In the genomic region with DNA sequence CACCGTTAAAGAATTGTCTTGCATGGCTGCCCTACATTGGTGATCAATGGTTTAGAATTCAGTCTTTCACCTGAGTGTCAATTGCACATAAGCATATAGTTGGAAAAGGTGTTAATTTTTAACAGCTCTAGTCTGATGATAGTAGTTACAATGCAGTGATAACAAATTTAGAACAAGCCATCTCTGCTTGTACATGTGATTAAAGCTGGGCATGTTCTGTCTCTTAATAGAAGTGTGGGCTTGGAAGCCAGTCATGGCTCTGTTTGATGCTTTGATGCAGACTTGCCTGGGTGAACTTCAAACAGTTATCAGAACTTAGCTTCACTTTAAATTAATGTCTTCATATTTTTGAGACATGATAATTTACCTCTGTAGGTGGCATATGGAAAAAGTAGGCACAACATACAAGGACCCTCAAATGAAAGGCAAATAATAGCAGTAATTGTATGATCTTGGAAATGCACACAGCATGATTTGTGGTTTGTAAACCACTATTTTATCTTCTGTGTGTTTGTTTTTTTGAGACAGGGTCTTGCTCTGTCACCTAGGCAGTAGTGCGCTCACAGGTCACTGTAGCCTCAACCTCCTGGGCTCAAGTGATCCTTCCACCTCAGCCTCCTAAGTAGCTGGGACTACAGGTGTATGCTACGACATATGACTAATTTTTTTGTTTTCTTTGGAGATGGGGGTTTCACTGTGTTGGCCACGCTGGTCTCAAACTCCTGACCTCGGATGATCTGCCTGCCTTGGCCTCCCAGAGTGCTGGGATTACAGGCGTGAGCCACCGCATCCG, we compare ENCODE assay signal across 16 cellular contexts. TPM values are rescaled to one million over a fixed set of nuclear protein-coding genes. Genes with fewer than 3 reads are reported as not detected.
A peak's percentile ranks its signal among the peaks of the same experiment; 100 is the strongest.
DNase-seq lines count a peak whose midpoint lies in the region; ATAC-seq and TF ChIP-seq lines count a peak whose summit lies in the region.
"Had no signal": no experiment of that assay in that cellular context is flagged by ENCODE, and none has a peak within 500 bp of the region (broad histone marks: within the 10 kb centered on the region; RNA-seq: fewer than 3 reads in every experiment).

No MANE protein-coding gene starts in this region.

- BruUV-seq in Panc1 (replicated peaks; lab: Mats Ljungman, UMichigan): TSS peak; percentile 3

- H3K9me3 ChIP-seq in heart right ventricle (no peaks in the 10 kb centered on the region), Panc1 (ENCODE audit: control insufficient read depth, insufficient read depth, low read depth, low read length) (no peaks in the 10 kb centered on the region), right cardiac atrium (ENCODE audit: control insufficient read depth, low read length) (no peaks in the 10 kb centered on the region)
- H3K9me3 ChIP-seq: ascending aorta, MG63, upper lobe of right lung had no signal

- DNase-seq in heart right ventricle: no peak
- DNase-seq in cardiac septum (ENCODE audit: low spot score): no peak
- DNase-seq in Panc1 (ENCODE audit: low read depth, low spot score): no peak
- no peak for DNase-seq in right cardiac atrium
- no peak for DNase-seq in stimulated activated naive B cell treated with anti-CD40 and anti-IgM and Interleukin-4, amounts not matched to agents 10 μg/mL and 1 μg/mL and 100 μg/mL, for 72 hours
- DNase-seq in endothelial cell (ENCODE audit: low spot score): no peak
- no peak for DNase-seq in NCI-H82 (lab: John Stamatoyannopoulos, UW)
- no peak for DNase-seq in hippocampal formation (lab: John Stamatoyannopoulos, UW)
- DNase-seq: MG63; midbrain; NCI-H2081 treated with DMSO at 0.1 percent for 48 hours; stimulated activated CD4-positive, alpha-beta T cell treated with anti-CD3 and anti-CD28 coated beads, Interleukin-2, amount 100 ng/mL, for 24 hours; stimulated activated CD8-positive, alpha-beta memory T cell treated with anti-CD3 and anti-CD28 coated beads, Interleukin-4, amount 100 ng/mL, for 48 hours; upper lobe of right lung had no signal

- no peak overlapping the region for H3K27ac Mint-ChIP-seq in stimulated activated naive B cell treated with anti-CD40 and anti-IgM and Interleukin-4, amounts not matched to agents 10 μg/mL and 1 μg/mL and 100 μg/mL, for 72 hours
- H3K27ac Mint-ChIP-seq in endothelial cell (ENCODE audit: unreplicated experiment): no peak overlapping the region

- H3K4me3 ChIP-seq in heart right ventricle: no peak overlapping the region
- H3K4me3 ChIP-seq in Panc1 (ENCODE audit: low read depth in 2 of 2, low read length in 2 of 2): no peak overlapping the region
- no peak overlapping the region for H3K4me3 ChIP-seq in right cardiac atrium (ENCODE audit: low read length)
- H3K4me3 ChIP-seq: ascending aorta, MG63, upper lobe of right lung had no signal

- no peaks in the 10 kb centered on the region for H3K9me3 Mint-ChIP-seq in stimulated activated naive B cell treated with anti-CD40 and anti-IgM and Interleukin-4, amounts not matched to agents 10 μg/mL and 1 μg/mL and 100 μg/mL, for 72 hours
- H3K9me3 Mint-ChIP-seq in endothelial cell (ENCODE audit: unreplicated experiment): no peaks in the 10 kb centered on the region
- H3K9me3 Mint-ChIP-seq: HFFc6 had no signal

- ATAC-seq in heart right ventricle (peak in 1 of 8 donors; percentile 62), Panc1 (no peak), right cardiac atrium (no peak)
- ATAC-seq in stimulated activated naive B cell treated with anti-CD40 and anti-IgM and Interleukin-4, amounts not matched to agents 10 μg/mL and 1 μg/mL and 100 μg/mL, for 72 hours (replicated peaks): no peak
- ATAC-seq: upper lobe of right lung had no signal

- POLR2A ChIA-PET in Panc1 (lab: Charles Lee): no interaction called here

- TF ChIP-seq CTCF in heart right ventricle (IDR thresholded peaks at IDR 0.05): no peak
- no peak for TF ChIP-seq CTCF in Panc1 (IDR thresholded peaks at IDR 0.05)
- no peak for TF ChIP-seq CTCF in endothelial cell (IDR thresholded peaks at IDR 0.05; ENCODE audit: unreplicated experiment)

- peaks cover 12 to 86% (median 66%) of the 10 kb centered on the region in 9 donors for H3K4me1 ChIP-seq in heart right ventricle
- H3K4me1 ChIP-seq in Panc1 (ENCODE audit: control insufficient read depth, insufficient read depth, low read length): peaks cover 26% of the 10 kb centered on the region
- H3K4me1 ChIP-seq in right cardiac atrium (ENCODE audit: control insufficient read depth, insufficient read depth, low read length): peaks cover 2% of the 10 kb centered on the region

- no peaks in the 10 kb centered on the region for H3K27me3 Mint-ChIP-seq in stimulated activated naive B cell treated with anti-CD40 and anti-IgM and Interleukin-4, amounts not matched to agents 10 μg/mL and 1 μg/mL and 100 μg/mL, for 72 hours
- peaks cover 13% of the 10 kb centered on the region for H3K27me3 Mint-ChIP-seq in endothelial cell (ENCODE audit: unreplicated experiment)

- H3K4me1 Mint-ChIP-seq in stimulated activated naive B cell treated with anti-CD40 and anti-IgM and Interleukin-4, amounts not matched to agents 10 μg/mL and 1 μg/mL and 100 μg/mL, for 72 hours: peaks cover 30 to 77% of the 10 kb centered on the region in 2 donors
- peaks cover 23% of the 10 kb centered on the region for H3K4me1 Mint-ChIP-seq in endothelial cell (ENCODE audit: unreplicated experiment)

- in situ Hi-C loops in Panc1 (cut with HindIII; ENCODE audit: low pct_unique_long_range_greater_than_20kb, low sequenced_read_pairs): no loop called here

- intact Hi-C loops in heart right ventricle (cut with DNase I) (loop anchor here in 1 of 10 donors (5.0 kb wide), 1 partner anchor 36 kb away; a partner anchor contains a TSS), cardiac septum (cut with DNase I) (no loop called here), Panc1 (cut with micrococcal nuclease; ENCODE audit: unreplicated experiment) (no loop called here), right cardiac atrium (cut with DNase I) (no loop called here)

- CTCF ChIA-PET in Panc1 (lab: Charles Lee): no interaction called here

- peaks cover 31 to 45% of the 10 kb centered on the region in 2 donors for H3K36me3 Mint-ChIP-seq in stimulated activated naive B cell treated with anti-CD40 and anti-IgM and Interleukin-4, amounts not matched to agents 10 μg/mL and 1 μg/mL and 100 μg/mL, for 72 hours
- H3K36me3 Mint-ChIP-seq in endothelial cell (ENCODE audit: low read depth, unreplicated experiment): peaks cover 6% of the 10 kb centered on the region

- peak overlapping the region in 9 of 10 donors; percentile 11 to 95 (median 90) for H3K27ac ChIP-seq in heart right ventricle
- no peak overlapping the region for H3K27ac ChIP-seq in Panc1 (ENCODE audit: low read length)
- H3K27ac ChIP-seq in right cardiac atrium (ENCODE audit: low read length): peak overlapping the region; percentile 60
- H3K27ac ChIP-seq: ascending aorta, upper lobe of right lung had no signal

- WGBS in heart right ventricle, 2 donors: 91% methylated on average over 8 of the region's 8 CpGs
- WGBS in right cardiac atrium: 92% methylated on average over 8 of the region's 8 CpGs

- H3K36me3 ChIP-seq in heart right ventricle (no peaks in the 10 kb centered on the region), Panc1 (ENCODE audit: control insufficient read depth, insufficient read depth, low read length) (peaks cover 3% of the 10 kb centered on the region; the same call in 1 of the 2 replicates)
- H3K36me3 ChIP-seq: ascending aorta, upper lobe of right lung had no signal

- peak overlapping the region; percentile 1 to 25 for H3K4me3 Mint-ChIP-seq in stimulated activated naive B cell treated with anti-CD40 and anti-IgM and Interleukin-4, amounts not matched to agents 10 μg/mL and 1 μg/mL and 100 μg/mL, for 72 hours
- H3K4me3 Mint-ChIP-seq in endothelial cell (ENCODE audit: unreplicated experiment): no peak overlapping the region

- H3K27me3 ChIP-seq in heart right ventricle (no peaks in the 10 kb centered on the region), Panc1 (ENCODE audit: control insufficient read depth, insufficient read depth, low read length) (no peaks in the 10 kb centered on the region), right cardiac atrium (ENCODE audit: control insufficient read depth, insufficient read depth) (no peaks in the 10 kb centered on the region)
- H3K27me3 ChIP-seq: ascending aorta, MG63, upper lobe of right lung had no signal

RNA-seq across cellular contexts. Expression of gene DDI2, which starts 3.8 kb away (rescaled TPM):
- total RNA-seq in heart right ventricle (10 to 100 TPM; 17.7 to 29.6 (median 24.7) TPM), cardiac septum (23.7 TPM), Panc1 (2021; ENCODE audit: unreplicated experiment) (27.7 TPM), right cardiac atrium (10 to 100 TPM; 23.1 to 27.0 (median 25.4) TPM), endothelial cell (ENCODE audit: unreplicated experiment) (24.0 TPM)
- polyA plus RNA-seq in heart right ventricle (10 to 100 TPM in 1 of 2 donors, 1 to 10 TPM in 1; 2.1 to 10.8 TPM), right cardiac atrium (9.8 TPM)
- 9.3 TPM for polyA plus RNA-seq in Panc1 (2012; ENCODE audit: insufficient read length)

RNA-seq across cellular contexts. Expression of gene AGMAT, which starts 36.2 kb away (rescaled TPM):
- under 1 TPM in 6 of 10 donors, not detected in 4; 0.13 to 0.30 (median 0.24) TPM for total RNA-seq in heart right ventricle
- polyA plus RNA-seq in heart right ventricle: under 1 TPM in 1 of 2 donors, not detected in 1; 0.06 TPM
- total RNA-seq in cardiac septum: 0.11 TPM
- 3.1 TPM for total RNA-seq in Panc1 (2021; ENCODE audit: unreplicated experiment)
- polyA plus RNA-seq in Panc1 (2012; ENCODE audit: insufficient read length): 2.4 TPM
- under 1 TPM in 2 of 4 donors, not detected in 2; 0.12 to 0.40 TPM for total RNA-seq in right cardiac atrium
- polyA plus RNA-seq in right cardiac atrium: 0.07 TPM
- total RNA-seq in endothelial cell (ENCODE audit: unreplicated experiment): 0.18 TPM
- total RNA-seq: upper lobe of right lung had no signal
